8 cellular contexts compared by ENCODE assay signal in genomic region chr2:97112320-97113049, GRCh38. TPM values are rescaled to one million over a fixed set of nuclear protein-coding genes. Genes with fewer than 3 reads are reported as not detected.
A peak's percentile ranks its signal among the peaks of the same experiment; 100 is the strongest.
DNase-seq lines count a peak whose midpoint lies in the region; ATAC-seq, FAIRE-seq and TF ChIP-seq lines count a peak whose summit lies in the region.
"Not testable (repeated sequence)": the region's sequence is repeated elsewhere in the genome, so short reads cannot be mapped to it uniquely, and the experiment has no call there.

No MANE protein-coding gene starts in this region.

- peak overlapping the region; percentile 85 for H3K4me3 Mint-ChIP-seq in activated T-helper 2 cell treated with anti-CD3 and anti-CD28 coated beads, Interferon-gamma antibody, Interleukin-2, Interleukin-4, amounts not matched to agents 10 μg/mL and 5 μg/mL and 100 μg/mL, durations not matched to agents 14 hours and 24 hours and 36 hours (ENCODE audit: low read depth)

- CTCF ChIA-PET in endothelial cell of umbilical vein (lab: Charles Lee), result interaction anchor here (0.6 to 1.9 kb wide), 17 partner anchors 8 to 705 kb away, joined by 3 to 16 read pairs (median 4); partner anchors contain the start of genes ANKRD39 and CNNM3

- peak overlapping the region; percentile 29 to 59 (median 52) for H3K4me3 ChIP-seq in endothelial cell of umbilical vein (replicated peaks in 1 of 3; ENCODE audit: insufficient read depth in 1 of 3, low read depth in 1 of 3, low read length in 3 of 3)
- H3K4me3 ChIP-seq in left lung, result peak overlapping the region; percentile 65 to 72
- H3K4me3 ChIP-seq in skeletal muscle satellite cell (ENCODE audit: low read length), result peak overlapping the region; percentile 75
- peak overlapping the region; percentile 70 to 85 for H3K4me3 ChIP-seq in vagina

- dilution Hi-C loops in endothelial cell of umbilical vein (cut with MboI; ENCODE audit: extremely low pct_ligation_motif_present, low sequenced_read_pairs), result not testable (repeated sequence)

- H3K9me3 Mint-ChIP-seq in activated T-helper 2 cell treated with anti-CD3 and anti-CD28 coated beads, Interferon-gamma antibody, Interleukin-2, Interleukin-4, amounts not matched to agents 10 μg/mL and 5 μg/mL and 100 μg/mL, durations not matched to agents 14 hours and 24 hours and 36 hours, result not testable (repeated sequence)

- H4K20me1 ChIP-seq in endothelial cell of umbilical vein (replicated peaks; ENCODE audit: control insufficient read depth, extremely low read depth, insufficient read depth, low read length), result not testable (repeated sequence)

- peaks cover 24% of the 10 kb centered on the region for H3K27me3 Mint-ChIP-seq in activated T-helper 2 cell treated with anti-CD3 and anti-CD28 coated beads, Interferon-gamma antibody, Interleukin-2, Interleukin-4, amounts not matched to agents 10 μg/mL and 5 μg/mL and 100 μg/mL, durations not matched to agents 14 hours and 24 hours and 36 hours (ENCODE audit: low read depth)

- H3K9ac ChIP-seq in endothelial cell of umbilical vein (replicated peaks; ENCODE audit: extremely low read depth, insufficient read depth, low read length) (peak overlapping the region; percentile 55), skeletal muscle satellite cell (ENCODE audit: low read depth, low read length) (peak overlapping the region; percentile 84)

- peak; percentile 65 for TF ChIP-seq CTCF in GM13976 (IDR thresholded peaks at IDR 0.05; ENCODE audit: borderline replicate concordance, control extremely low read depth, extremely low read depth, insufficient read depth, missing control alignments)
- peak; percentile 56 to 59 for TF ChIP-seq CTCF in endothelial cell of umbilical vein (IDR thresholded peaks at IDR 0.05; ENCODE audit: extremely low read depth in 1 of 2, insufficient read depth in 1 of 2, low read depth in 1 of 2, low read length in 2 of 2)
- TF ChIP-seq CTCF in left lung (IDR thresholded peaks at IDR 0.05), result peak; percentile 79 to 81
- TF ChIP-seq CTCF in vagina (IDR thresholded peaks at IDR 0.05), result peak; percentile 62 to 99 (median 99)

- H3K4me2 ChIP-seq in endothelial cell of umbilical vein (ENCODE audit: insufficient read depth, low read length) (peak overlapping the region; percentile 75), skeletal muscle satellite cell (ENCODE audit: low read length) (peak overlapping the region; percentile 95)

- DNase-seq in GM13976 (ENCODE audit: low spot score), result not testable (repeated sequence)
- DNase-seq in RPMI8226 (peak; percentile 64), endothelial cell of umbilical vein (ENCODE audit: low read depth, low spot score) (peak; percentile 64), left lung (peak; percentile 43 to 86), vagina (ENCODE audit: extremely low spot score in 2 of 2) (peak in 1 of 2 donors; percentile 86)
- DNase-seq in activated T-helper 2 cell treated with anti-CD3 and anti-CD28 coated beads, Interferon-gamma antibody, Interleukin-2, Interleukin-4, amounts not matched to agents 10 μg/mL and 5 μg/mL and 100 μg/mL, durations not matched to agents 14 hours and 24 hours and 36 hours (ENCODE audit: low spot score), result peak; percentile 48

- intact Hi-C loops in activated T-helper 2 cell treated with anti-CD3 and anti-CD28 coated beads, Interferon-gamma antibody, Interleukin-2, Interleukin-4, amounts not matched to agents 10 μg/mL and 5 μg/mL and 100 μg/mL, durations not matched to agents 14 hours and 24 hours and 36 hours (cut with micrococcal nuclease), result loop anchor here (2.0 to 5.0 kb wide), 3 partner anchors 100 to 254 kb away; partner anchors contain the start of gene ANKRD39
- intact Hi-C loops in endothelial cell of umbilical vein (cut with micrococcal nuclease), result loop anchor here (1.0 kb wide), 2 partner anchors 100 to 254 kb away; partner anchors contain the start of gene ANKRD39
- intact Hi-C loops in left lung (cut with DNase I); vagina (cut with DNase I): not testable (repeated sequence)

- not testable (repeated sequence) for H3K4me1 ChIP-seq in endothelial cell of umbilical vein (ENCODE audit: control insufficient read depth, extremely low read depth, insufficient read depth, low read length); left lung; skeletal muscle satellite cell (ENCODE audit: control insufficient read depth, insufficient read depth, low read length); vagina

- H3K27me3 ChIP-seq in endothelial cell of umbilical vein (ENCODE audit: control insufficient read depth in 2 of 2, insufficient read depth in 2 of 2, low read length in 2 of 2); left lung; skeletal muscle satellite cell (ENCODE audit: control insufficient read depth, insufficient read depth, low read length); vagina: not testable (repeated sequence)

- not testable (repeated sequence) for H3K9me1 ChIP-seq in endothelial cell of umbilical vein (replicated peaks; ENCODE audit: control insufficient read depth, extremely low read depth, insufficient read depth, low read length)

- H3K9me3 ChIP-seq in endothelial cell of umbilical vein (replicated peaks; ENCODE audit: control insufficient read depth, insufficient read depth, low read length); left lung; skeletal muscle satellite cell (replicated peaks; ENCODE audit: low read length); vagina: not testable (repeated sequence)

- peak overlapping the region; percentile 92 for H3K27ac Mint-ChIP-seq in activated T-helper 2 cell treated with anti-CD3 and anti-CD28 coated beads, Interferon-gamma antibody, Interleukin-2, Interleukin-4, amounts not matched to agents 10 μg/mL and 5 μg/mL and 100 μg/mL, durations not matched to agents 14 hours and 24 hours and 36 hours

- peak overlapping the region; percentile 61 for H3K27ac ChIP-seq in endothelial cell of umbilical vein (ENCODE audit: insufficient read depth, low read depth, low read length)
- H3K27ac ChIP-seq in left lung, result peak overlapping the region; percentile 94 to 96
- H3K27ac ChIP-seq in vagina, result peak overlapping the region; percentile 94

- peak; percentile 55 for ATAC-seq in HG02938 (IDR thresholded peaks at IDR 0.05; ENCODE audit: unreplicated experiment)
- ATAC-seq in left lung, result peak; percentile 95

- not testable (repeated sequence) for H3K36me3 ChIP-seq in endothelial cell of umbilical vein (ENCODE audit: control insufficient read depth in 2 of 2, extremely low read depth in 1 of 2, insufficient read depth in 2 of 2, low read length in 2 of 2); left lung; skeletal muscle satellite cell (ENCODE audit: insufficient read depth, low read length); vagina

- BruUV-seq in endothelial cell of umbilical vein (replicated peaks; lab: Mats Ljungman, UMichigan), result TSS peak; percentile 25

- POLR2A ChIA-PET in endothelial cell of umbilical vein (lab: Charles Lee), result interaction anchor here (0.7 kb wide), 1 partner anchor 255 kb away, joined by 3 read pairs; the partner anchor contains the start of gene ANKRD39

- in situ Hi-C loops in GM13976 (cut with MboI; ENCODE audit: low sequenced_read_pairs, unreplicated experiment), result loop anchor here (25.0 kb wide), 1 partner anchor 150 kb away; no protein-coding TSS in a partner anchor

- FAIRE-seq in endothelial cell of umbilical vein (lab: Jason Lieb, UNC), result peak; percentile 96

- peak overlapping the region; percentile 92 for H2AFZ ChIP-seq in endothelial cell of umbilical vein (ENCODE audit: low read depth, low read length)

- not testable (repeated sequence) for H3K79me2 ChIP-seq in endothelial cell of umbilical vein (ENCODE audit: control insufficient read depth, insufficient read depth, low read length)

- H3K36me3 Mint-ChIP-seq in activated T-helper 2 cell treated with anti-CD3 and anti-CD28 coated beads, Interferon-gamma antibody, Interleukin-2, Interleukin-4, amounts not matched to agents 10 μg/mL and 5 μg/mL and 100 μg/mL, durations not matched to agents 14 hours and 24 hours and 36 hours (ENCODE audit: low read depth), result not testable (repeated sequence)

- not testable (repeated sequence) for TF ChIP-seq POLR2A in endothelial cell of umbilical vein (IDR thresholded peaks at IDR 0.05; ENCODE audit: low read depth, low read length); vagina (IDR thresholded peaks at IDR 0.05)

- not testable (repeated sequence) for H3K4me1 Mint-ChIP-seq in activated T-helper 2 cell treated with anti-CD3 and anti-CD28 coated beads, Interferon-gamma antibody, Interleukin-2, Interleukin-4, amounts not matched to agents 10 μg/mL and 5 μg/mL and 100 μg/mL, durations not matched to agents 14 hours and 24 hours and 36 hours (ENCODE audit: low read depth)

RNA-seq across cellular contexts. Expression of gene ANKRD36, which starts 0.5 kb away (rescaled TPM):
- 44.0 and 47.5 TPM in 2 replicates for total RNA-seq in activated T-helper 2 cell treated with anti-CD3 and anti-CD28 coated beads, Interferon-gamma antibody, Interleukin-2, Interleukin-4, amounts not matched to agents 10 μg/mL and 5 μg/mL and 100 μg/mL, durations not matched to agents 14 hours and 24 hours and 36 hours
- 55.0 and 91.7 TPM in 2 replicates for total RNA-seq in endothelial cell of umbilical vein
- polyA plus RNA-seq in endothelial cell of umbilical vein, result 6.7 and 7.2 TPM in 2 replicates
- polyA plus RNA-seq in endothelial cell of umbilical vein (2011; cell fraction: cytosol; rRNA removed), result 3.0 and 3.2 TPM in 2 replicates
- polyA plus RNA-seq in endothelial cell of umbilical vein (2011; cell fraction: nucleus; rRNA removed), result 98.0 and 98.3 TPM in 2 replicates
- 8.7 and 10.6 TPM in 2 replicates for polyA plus RNA-seq in endothelial cell of umbilical vein (2012)
- 121 and 123 TPM in 2 replicates for polyA minus RNA-seq in endothelial cell of umbilical vein
- 3.4 TPM for polyA minus RNA-seq in endothelial cell of umbilical vein (2011; cell fraction: cytosol; rRNA and poly(A)+ RNA removed)
- polyA minus RNA-seq in endothelial cell of umbilical vein (2011; cell fraction: nucleus; rRNA and poly(A)+ RNA removed), result 336 and 424 TPM in 2 replicates
- 10 to 100 TPM; 18.5 to 20.2 TPM for total RNA-seq in left lung
- total RNA-seq in skeletal muscle satellite cell (2012; rRNA removed), result 19.7 and 28.6 TPM in 2 replicates
- total RNA-seq in vagina, result 33.4 TPM

RNA-seq across cellular contexts. Expression of gene FAHD2B, which starts 17.8 kb away (rescaled TPM):
- 27.1 and 29.0 TPM in 2 replicates for total RNA-seq in activated T-helper 2 cell treated with anti-CD3 and anti-CD28 coated beads, Interferon-gamma antibody, Interleukin-2, Interleukin-4, amounts not matched to agents 10 μg/mL and 5 μg/mL and 100 μg/mL, durations not matched to agents 14 hours and 24 hours and 36 hours
- total RNA-seq in endothelial cell of umbilical vein (9.2 and 12.0 TPM in 2 replicates), left lung (10 to 100 TPM in 1 of 2 donors, 1 to 10 TPM in 1; 8.2 to 19.1 TPM), vagina (28.2 TPM)
- polyA plus RNA-seq in endothelial cell of umbilical vein, result 7.8 and 9.5 TPM in 2 replicates
- polyA plus RNA-seq in endothelial cell of umbilical vein (2011; cell fraction: cytosol; rRNA removed), result 8.0 and 8.8 TPM in 2 replicates
- polyA plus RNA-seq in endothelial cell of umbilical vein (2011; cell fraction: nucleus; rRNA removed), result 13.9 and 15.9 TPM in 2 replicates
- 6.8 and 8.8 TPM in 2 replicates for polyA plus RNA-seq in endothelial cell of umbilical vein (2012)
- 7.2 and 8.1 TPM in 2 replicates for polyA minus RNA-seq in endothelial cell of umbilical vein
- polyA minus RNA-seq in endothelial cell of umbilical vein (2011; cell fraction: cytosol; rRNA and poly(A)+ RNA removed), result 16.1 TPM
- polyA minus RNA-seq in endothelial cell of umbilical vein (2011; cell fraction: nucleus; rRNA and poly(A)+ RNA removed), result 2.6 and 5.5 TPM in 2 replicates
- 3.9 and 6.3 TPM in 2 replicates for total RNA-seq in skeletal muscle satellite cell (2012; rRNA removed)
